Comparison of ENCODE assay signal across 9 cellular contexts in the genomic region with DNA sequence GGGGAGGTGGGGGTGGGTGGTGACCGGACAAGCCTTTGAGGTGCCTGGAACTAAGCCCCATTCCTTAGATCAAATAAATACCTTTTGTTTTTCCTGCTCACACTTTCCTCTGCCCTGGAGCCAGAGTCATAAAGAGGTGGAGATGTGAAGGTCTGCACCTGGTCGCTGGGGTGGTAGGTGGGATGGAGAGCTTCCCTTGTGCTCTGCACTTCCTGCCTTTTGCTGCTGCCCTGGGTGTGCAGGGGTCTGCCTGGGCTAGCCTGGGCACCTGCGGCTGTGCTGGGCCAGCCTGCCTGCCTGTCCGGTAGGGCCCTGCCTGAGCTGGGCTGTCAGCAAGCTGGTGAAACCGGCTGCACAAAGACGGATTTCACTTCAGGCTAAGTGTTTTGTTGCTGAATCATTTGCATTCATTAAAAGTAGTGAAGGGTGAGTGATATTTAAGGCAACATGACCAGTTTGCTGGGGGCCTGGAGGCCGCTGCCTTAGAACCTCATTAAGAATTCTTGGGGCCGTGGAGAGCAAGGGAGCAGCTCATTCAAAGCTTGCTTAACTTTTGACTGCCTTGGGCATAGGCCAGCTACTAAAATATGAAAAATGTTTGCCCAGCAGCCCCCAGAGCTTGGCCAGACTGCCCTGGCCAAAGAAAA. TPM values are rescaled to one million over a fixed set of nuclear protein-coding genes. Genes with fewer than 3 reads are reported as not detected.
DNase-seq lines count a peak whose midpoint lies in the region; ATAC-seq lines count a peak whose summit lies in the region.
"Had no signal": no experiment of that assay in that cellular context is flagged by ENCODE, and none has a peak within 500 bp of the region (broad histone marks: within the 10 kb centered on the region; RNA-seq: fewer than 3 reads in every experiment).

No MANE protein-coding gene starts in this region.

- H3K27ac ChIP-seq in skin epidermis: peak overlapping the region in 20 of 21 experiments; percentile 11 to 80 (median 60)

- in situ Hi-C loops in SK-MEL-5 (cut with HindIII; ENCODE audit: low pct_unique_long_range_greater_than_20kb, low sequenced_read_pairs): no loop called here

- H3K9me3 Mint-ChIP-seq in stimulated activated effector memory CD8-positive, alpha-beta T cell treated with anti-CD3 and anti-CD28 coated beads, Interleukin-12 subunit alpha, Interleukin-12 subunit beta, amount 100 ng/mL, for 72 hours: no peaks in the 10 kb centered on the region

- H3K4me1 Mint-ChIP-seq in stimulated activated effector memory CD8-positive, alpha-beta T cell treated with anti-CD3 and anti-CD28 coated beads, Interleukin-12 subunit alpha, Interleukin-12 subunit beta, amount 100 ng/mL, for 72 hours: peaks cover 13% of the 10 kb centered on the region

- DNase-seq in SK-MEL-5 (ENCODE audit: low read depth, low spot score): peak; percentile 38
- peak; percentile 87 for DNase-seq in foreskin melanocyte
- no peak for DNase-seq in stimulated activated effector memory CD8-positive, alpha-beta T cell treated with anti-CD3 and anti-CD28 coated beads, Interleukin-12 subunit alpha, Interleukin-12 subunit beta, amount 100 ng/mL, for 72 hours (ENCODE audit: low spot score in 2 of 2)
- DNase-seq: activated CD4-positive, alpha-beta T cell treated with anti-CD3 and anti-CD28 coated beads for 1 hour had no signal

- H3K4me3 Mint-ChIP-seq in stimulated activated effector memory CD8-positive, alpha-beta T cell treated with anti-CD3 and anti-CD28 coated beads, Interleukin-12 subunit alpha, Interleukin-12 subunit beta, amount 100 ng/mL, for 72 hours: no peak overlapping the region

- ATAC-seq in GM18861 (IDR thresholded peaks at IDR 0.05; ENCODE audit: unreplicated experiment) (peak; percentile 42), GM21717 (IDR thresholded peaks at IDR 0.05; ENCODE audit: unreplicated experiment) (no peak), GM19351 (IDR thresholded peaks at IDR 0.05; ENCODE audit: unreplicated experiment) (no peak), GM19455 (IDR thresholded peaks at IDR 0.05; ENCODE audit: unreplicated experiment) (no peak)
- no peak for ATAC-seq in stimulated activated effector memory CD8-positive, alpha-beta T cell treated with anti-CD3 and anti-CD28 coated beads, Interleukin-12 subunit alpha, Interleukin-12 subunit beta, amount 100 ng/mL, for 72 hours

- peak overlapping the region in 2 of 7 experiments; percentile 2 to 4 for H3K4me3 ChIP-seq in skin epidermis

- no peaks in the 10 kb centered on the region for H3K36me3 Mint-ChIP-seq in stimulated activated effector memory CD8-positive, alpha-beta T cell treated with anti-CD3 and anti-CD28 coated beads, Interleukin-12 subunit alpha, Interleukin-12 subunit beta, amount 100 ng/mL, for 72 hours

- H3K27ac Mint-ChIP-seq in stimulated activated effector memory CD8-positive, alpha-beta T cell treated with anti-CD3 and anti-CD28 coated beads, Interleukin-12 subunit alpha, Interleukin-12 subunit beta, amount 100 ng/mL, for 72 hours: no peak overlapping the region

RNA-seq across cellular contexts. Expression of gene PTK7, which starts 20.5 kb away (rescaled TPM):
- 19.7 TPM in 2 replicates for total RNA-seq in SK-MEL-5 (2014; rRNA removed; shearing (Covaris generic))
- polyA plus RNA-seq in SK-MEL-5 (2015; cell fraction: cytosol; rRNA removed): 31.9 and 46.5 TPM in 2 replicates
- polyA plus RNA-seq in SK-MEL-5 (2015; cell fraction: nucleus; rRNA removed): 53.6 and 71.7 TPM in 2 replicates

RNA-seq across cellular contexts. Expression of gene KLC4, which starts 37.1 kb away (rescaled TPM):
- total RNA-seq in SK-MEL-5 (2014; rRNA removed; shearing (Covaris generic)): 6.8 and 8.3 TPM in 2 replicates
- 4.8 and 6.2 TPM in 2 replicates for polyA plus RNA-seq in SK-MEL-5 (2015; cell fraction: cytosol; rRNA removed)
- polyA plus RNA-seq in SK-MEL-5 (2015; cell fraction: nucleus; rRNA removed): 39.3 and 41.4 TPM in 2 replicates

RNA-seq across cellular contexts. Expression of gene MRPL2, which starts 37.3 kb away (rescaled TPM):
- 49.9 and 51.9 TPM in 2 replicates for total RNA-seq in SK-MEL-5 (2014; rRNA removed; shearing (Covaris generic))
- 76.9 and 77.5 TPM in 2 replicates for polyA plus RNA-seq in SK-MEL-5 (2015; cell fraction: cytosol; rRNA removed)
- 40.8 and 50.4 TPM in 2 replicates for polyA plus RNA-seq in SK-MEL-5 (2015; cell fraction: nucleus; rRNA removed)

RNA-seq across cellular contexts. Expression of gene CUL7, which starts 42.9 kb away (rescaled TPM):
- total RNA-seq in SK-MEL-5 (2014; rRNA removed; shearing (Covaris generic)): 18.8 and 20.2 TPM in 2 replicates
- 21.8 and 30.3 TPM in 2 replicates for polyA plus RNA-seq in SK-MEL-5 (2015; cell fraction: cytosol; rRNA removed)
- 97.1 and 109 TPM in 2 replicates for polyA plus RNA-seq in SK-MEL-5 (2015; cell fraction: nucleus; rRNA removed)

Comparison
In these comparisons a context has a peak if more than half of its experiments do, and no peak if none do; other contexts are left out.
1. DNase-seq: peak in SK-MEL-5 (single experiment) and foreskin melanocyte (single experiment); none in stimulated activated effector memory CD8-positive, alpha-beta T cell treated with anti-CD3 and anti-CD28 coated beads, Interleukin-12 subunit alpha, Interleukin-12 subunit beta, amount 100 ng/mL, for 72 hours (0 of 2).